Comparison of ENCODE assay signal across 1 cellular context in the genomic region with DNA sequence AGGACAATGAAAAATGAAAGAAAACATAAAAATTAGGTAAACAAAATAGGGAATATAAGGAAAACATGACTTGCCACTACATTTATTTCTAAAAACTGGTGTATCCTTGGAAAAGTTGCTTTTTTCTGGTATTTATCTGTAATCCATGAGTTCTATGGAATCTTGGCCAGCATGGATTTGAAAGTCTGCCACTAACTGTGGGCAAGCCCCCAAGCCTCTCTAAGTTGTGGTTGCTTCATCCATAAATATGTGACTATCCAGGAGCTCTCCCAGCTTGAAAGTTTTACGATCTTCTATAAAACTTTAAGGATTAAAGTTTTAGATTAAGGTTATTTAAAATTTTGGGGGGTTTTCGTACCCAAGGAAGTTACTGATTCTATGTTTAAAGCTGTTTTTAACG.
TF ChIP-seq lines count a peak whose summit lies in the region.

No MANE protein-coding gene starts in this region.

TF ChIP-seq in SK-N-SH treated with all-trans-retinoic acid at 6 μM for 48 hours, 23 proteins besides CTCF, POLR2A, EP300 and RAD21:
- no peak for TF ChIP-seq PATZ1 (CRISPR knock-in tag; IDR thresholded peaks at IDR 0.05; ENCODE audit: borderline replicate concordance)
- TF ChIP-seq CSDC2 (CRISPR knock-in tag; IDR thresholded peaks at IDR 0.05): no peak
